In genomic region chr19:54137913-54138776, GRCh38 we compare ENCODE assay signal across 6 cellular contexts. TPM values are rescaled to one million over a fixed set of nuclear protein-coding genes. Genes with fewer than 3 reads are reported as not detected.
A peak's percentile ranks its signal among the peaks of the same experiment; 100 is the strongest.
DNase-seq lines count a peak whose midpoint lies in the region; ATAC-seq and TF ChIP-seq lines count a peak whose summit lies in the region.

No MANE protein-coding gene starts in this region.

- peak overlapping the region; percentile 90 for H3K4me3 ChIP-seq in BJ (ENCODE audit: low read depth, low read length)
- peak overlapping the region; percentile 82 to 100 (median 96) for H3K4me3 ChIP-seq in Peyer's patch
- peak overlapping the region; percentile 67 for H3K4me3 ChIP-seq in epithelial cell of esophagus (ENCODE audit: low read length)
- peak overlapping the region; percentile 100 for H3K4me3 ChIP-seq in smooth muscle cell

- H3K79me2 ChIP-seq in smooth muscle cell (ENCODE audit: low read depth): peaks cover 49% of the 10 kb centered on the region

- peaks cover 52% of the 10 kb centered on the region for H4K20me1 ChIP-seq in smooth muscle cell (ENCODE audit: low read depth)

- H3K9ac ChIP-seq in smooth muscle cell (ENCODE audit: low read depth): peak overlapping the region; percentile 100

- H3K4me1 ChIP-seq in Peyer's patch: peaks cover 0 to 43% (median 15%) of the 10 kb centered on the region in 4 donors
- H3K4me1 ChIP-seq in smooth muscle cell (ENCODE audit: low read depth): peaks cover 12% of the 10 kb centered on the region

- H2AFZ ChIP-seq in smooth muscle cell (ENCODE audit: low read depth): peak overlapping the region; percentile 69

- H3K36me3 ChIP-seq in BJ (ENCODE audit: control insufficient read depth, insufficient read depth, low read length) (peaks cover 14% of the 10 kb centered on the region), Peyer's patch (peaks cover 0 to 28% (median 0%) of the 10 kb centered on the region in 3 donors), smooth muscle cell (ENCODE audit: low read depth) (no peaks in the 10 kb centered on the region)

- no peak for TF ChIP-seq POLR2A in Peyer's patch (IDR thresholded peaks at IDR 0.05)

- DNase-seq in BJ (ENCODE audit: low read depth) (no peak), Peyer's patch (no peak), epithelial cell of esophagus (ENCODE audit: low read depth) (no peak), smooth muscle cell (lab: John Stamatoyannopoulos, UW; ENCODE audit: unreplicated experiment) (no peak), hippocampal formation (lab: John Stamatoyannopoulos, UW) (no peak)

- 4% methylated on average over 63 of the region's 90 CpGs for WGBS in smooth muscle cell (ENCODE audit: low lambda C conversion rate)

- H3K27me3 ChIP-seq in BJ (ENCODE audit: control insufficient read depth, insufficient read depth, low read length) (no peaks in the 10 kb centered on the region), Peyer's patch (no peaks in the 10 kb centered on the region), smooth muscle cell (ENCODE audit: low read depth) (no peaks in the 10 kb centered on the region)

- no peaks in the 10 kb centered on the region for H3F3A ChIP-seq in smooth muscle cell (ENCODE audit: low read depth)

- H3K27ac ChIP-seq in Peyer's patch (peak overlapping the region; percentile 91 to 98 (median 95)), smooth muscle cell (ENCODE audit: low read depth) (peak overlapping the region; percentile 95)

- H3K9me3 ChIP-seq in Peyer's patch (no peaks in the 10 kb centered on the region), smooth muscle cell (replicated peaks; ENCODE audit: low read depth) (no peaks in the 10 kb centered on the region)

- CTCF ChIA-PET in BJ (lab: Yijun Ruan, JAX): interaction anchor here (1.0 to 2.0 kb wide), 2 partner anchors 10 to 345 kb away, joined by 4 to 6 read pairs; no protein-coding TSS in a partner anchor

- peak overlapping the region; percentile 99 for H3K4me2 ChIP-seq in smooth muscle cell

- POLR2A ChIA-PET in BJ (lab: Charles Lee): interaction anchor here (1.1 kb wide), 1 partner anchor 23 kb away, joined by 7 read pairs; the partner anchor contains the start of genes PRPF31 and TFPT

- no peak for ATAC-seq in GM18858 (IDR thresholded peaks at IDR 0.05; ENCODE audit: unreplicated experiment)

- TF ChIP-seq CTCF in BJ (IDR thresholded peaks at IDR 0.05; ENCODE audit: insufficient read depth, low read depth, low read length) (no peak), Peyer's patch (IDR thresholded peaks at IDR 0.05) (no peak), epithelial cell of esophagus (IDR thresholded peaks at IDR 0.05; ENCODE audit: insufficient read depth, low read depth, low read length, missing control alignments) (no peak), smooth muscle cell (IDR thresholded peaks at IDR 0.05; ENCODE audit: borderline replicate concordance, insufficient read depth, poor library complexity, severe bottlenecking) (peak; percentile 30)

RNA-seq across cellular contexts. Expression of gene CNOT3, which starts 0.6 kb away (rescaled TPM):
- polyA plus RNA-seq in BJ (2011; rRNA removed) (6.2 and 6.3 TPM in 2 replicates), smooth muscle cell (31.4 and 37.6 TPM in 2 replicates)
- polyA minus RNA-seq in BJ (2011; rRNA and poly(A)+ RNA removed): 11.3 and 19.7 TPM in 2 replicates
- total RNA-seq in Peyer's patch (10 to 100 TPM; 26.1 to 99.9 (median 38.9) TPM), smooth muscle cell (12.4 and 14.1 TPM in 2 replicates)

RNA-seq across cellular contexts. Expression of gene LENG1, which starts 21.4 kb away (rescaled TPM):
- 3.7 and 4.4 TPM in 2 replicates for polyA plus RNA-seq in BJ (2011; rRNA removed)
- polyA minus RNA-seq in BJ (2011; rRNA and poly(A)+ RNA removed): 0.26 and 0.71 TPM in 2 replicates
- 10 to 100 TPM in 2 of 4 donors, 1 to 10 TPM in 2; 2.9 to 28.9 (median 6.8) TPM for total RNA-seq in Peyer's patch
- total RNA-seq in smooth muscle cell: 3.2 and 10.9 TPM in 2 replicates
- polyA plus RNA-seq in smooth muscle cell: 14.1 and 17.6 TPM in 2 replicates

RNA-seq across cellular contexts. Expression of gene PRPF31, which starts 22.6 kb away (rescaled TPM):
- polyA plus RNA-seq in BJ (2011; rRNA removed) (27.7 and 39.4 TPM in 2 replicates), smooth muscle cell (77.1 and 81.2 TPM in 2 replicates)
- 14.2 and 17.5 TPM in 2 replicates for polyA minus RNA-seq in BJ (2011; rRNA and poly(A)+ RNA removed)
- total RNA-seq in Peyer's patch (10 to 100 TPM; 23.3 to 75.1 (median 41.4) TPM), smooth muscle cell (40.9 and 42.8 TPM in 2 replicates)

RNA-seq across cellular contexts. Expression of gene TFPT, which starts 22.7 kb away (rescaled TPM):
- polyA plus RNA-seq in BJ (2011; rRNA removed) (15.3 and 18.8 TPM in 2 replicates), smooth muscle cell (56.0 and 58.1 TPM in 2 replicates)
- polyA minus RNA-seq in BJ (2011; rRNA and poly(A)+ RNA removed): 6.8 and 6.9 TPM in 2 replicates
- total RNA-seq in Peyer's patch (10 to 100 TPM in 2 of 4 donors, 1 to 10 TPM in 2; 9.3 to 15.7 (median 10.6) TPM), smooth muscle cell (14.2 and 17.1 TPM in 2 replicates)

RNA-seq across cellular contexts. Expression of gene TMC4, which starts 34.8 kb away (rescaled TPM):
- polyA plus RNA-seq in BJ (2011; rRNA removed) (0.54 and 0.55 TPM in 2 replicates), smooth muscle cell (6.7 and 28.0 TPM in 2 replicates)
- polyA minus RNA-seq in BJ (2011; rRNA and poly(A)+ RNA removed): 0.57 TPM in 1 of 2 replicates, not detected in the other
- total RNA-seq in Peyer's patch (100 to 1,000 TPM in 3 of 4 donors, 10 to 100 TPM in 1; 38.0 to 281 (median 232) TPM), smooth muscle cell (5.9 and 7.3 TPM in 2 replicates)
